ENCODE assay signal across 22 cellular contexts in genomic region chr6:141364694-141365093, GRCh38.
A peak's percentile ranks its signal among the peaks of the same experiment; 100 is the strongest.
DNase-seq lines count a peak whose midpoint lies in the region; ATAC-seq, FAIRE-seq and TF ChIP-seq lines count a peak whose summit lies in the region.
"Had no signal": no experiment of that assay in that cellular context is flagged by ENCODE, and none has a peak within 500 bp of the region (broad histone marks: within the 10 kb centered on the region; RNA-seq: fewer than 3 reads in every experiment).

No MANE protein-coding gene starts in this region.

- no peaks in the 10 kb centered on the region for H3K4me1 ChIP-seq in HepG2 (ENCODE audit: insufficient read depth, low read length)
- H3K4me1 ChIP-seq in right lobe of liver, result no peaks in the 10 kb centered on the region
- H3K4me1 ChIP-seq in left ventricle myocardium inferior, result peaks cover 19% of the 10 kb centered on the region
- H3K4me1 ChIP-seq: BLaER1 treated with 17β-estradiol and CSF1 and Interleukin-3, amounts not matched to agents 10 nM and 100 nM; Caco-2 had no signal

- H3K27ac Mint-ChIP-seq in natural killer cell treated with Interleukin-12 subunit alpha and Interleukin-12 subunit beta and Interleukin-15 and Interleukin-18, amount 100 ng/mL, for 72 hours, result no peak overlapping the region
- H3K27ac Mint-ChIP-seq: B cell; CD4-positive, alpha-beta T cell; CD8-positive, alpha-beta T cell had no signal

- intact Hi-C loops in HepG2 (cut with micrococcal nuclease; ENCODE audit: unreplicated experiment), result no loop called here
- intact Hi-C loops in right lobe of liver (cut with DNase I), result no loop called here
- intact Hi-C loops in left ventricle myocardium inferior (cut with micrococcal nuclease), result no loop called here

- H3K9me3 ChIP-seq in HepG2 (ENCODE audit: low read length), result peaks cover 7% of the 10 kb centered on the region; the same call in 1 of the 2 replicates
- no peaks in the 10 kb centered on the region for H3K9me3 ChIP-seq in right lobe of liver
- H3K9me3 ChIP-seq in left ventricle myocardium inferior (replicated peaks), result peaks cover 17% of the 10 kb centered on the region
- H3K9me3 ChIP-seq: Caco-2 had no signal

- no peak for TF ChIP-seq CTCF in HepG2 (CRISPR knock-in tag; IDR thresholded peaks at IDR 0.05)
- no peak for TF ChIP-seq CTCF in right lobe of liver (IDR thresholded peaks at IDR 0.05)
- no peak for TF ChIP-seq CTCF in left ventricle myocardium inferior (IDR thresholded peaks at IDR 0.05; ENCODE audit: borderline replicate concordance)

- WGBS in HepG2 (ENCODE audit: low lambda C conversion rate), result 18% methylated on average over 3 of the region's 3 CpGs
- WGBS in right lobe of liver (ENCODE audit: insufficient coverage, low coverage, low lambda C conversion rate, missing lambda C conversion rate), result 81% methylated on average over 3 of the region's 3 CpGs

- POLR2A ChIA-PET in HepG2 (lab: Yijun Ruan, JAX), result no interaction called here

- no peak for FAIRE-seq in HepG2 (lab: Jason Lieb, UNC)
- peak; percentile 23 for FAIRE-seq in G401.6 (lab: Jason Lieb, UNC)
- FAIRE-seq: A204.1, D721Med, GM12878, GM12892 had no signal

- no peak overlapping the region for H3K27ac ChIP-seq in HepG2 (ENCODE audit: extremely low read length, insufficient read depth, low read length)
- no peak overlapping the region for H3K27ac ChIP-seq in right lobe of liver
- no peak overlapping the region for H3K27ac ChIP-seq in left ventricle myocardium inferior (replicated peaks)
- H3K27ac ChIP-seq: BLaER1 treated with 17β-estradiol and CSF1 and Interleukin-3, amounts not matched to agents 10 nM and 100 nM; C4-2B had no signal

- H3K4me2 ChIP-seq in HepG2 (ENCODE audit: low read depth, low read length), result no peak overlapping the region
- H3K4me2 ChIP-seq: BLaER1 treated with 17β-estradiol and CSF1 and Interleukin-3, amounts not matched to agents 10 nM and 100 nM had no signal

- H3K9me3 Mint-ChIP-seq in natural killer cell treated with Interleukin-12 subunit alpha and Interleukin-12 subunit beta and Interleukin-15 and Interleukin-18, amount 100 ng/mL, for 72 hours, result no peaks in the 10 kb centered on the region
- H3K9me3 Mint-ChIP-seq: CD4-positive, alpha-beta T cell; CD8-positive, alpha-beta T cell had no signal

- no peak overlapping the region for H2AFZ ChIP-seq in HepG2 (ENCODE audit: low read length)

- in situ Hi-C loops in HepG2 (cut with HindIII; ENCODE audit: extremely low pct_ligation_motif_present, low pct_unique_long_range_greater_than_20kb), result no loop called here

- TF ChIP-seq POLR2A in HepG2 (IDR thresholded peaks at IDR 0.05; ENCODE audit: insufficient read depth in 1 of 2, low read depth in 2 of 2, low read length in 2 of 2) (no peak), right lobe of liver (IDR thresholded peaks at IDR 0.05) (no peak)

- CTCF ChIA-PET in HepG2 (lab: Yijun Ruan, JAX; ENCODE audit: low intra/inter-chr PET ratio, low total read pairs), result no interaction called here

- no TSS peak for BruUV-seq in HepG2 (replicated peaks; lab: Mats Ljungman, UMichigan)

- H3K27me3 ChIP-seq in HepG2 (ENCODE audit: control insufficient read depth in 1 of 2, insufficient read depth in 2 of 2, low read length in 2 of 2), result no peaks in the 10 kb centered on the region
- no peaks in the 10 kb centered on the region for H3K27me3 ChIP-seq in right lobe of liver
- no peaks in the 10 kb centered on the region for H3K27me3 ChIP-seq in left ventricle myocardium inferior (ENCODE audit: low read depth)
- H3K27me3 ChIP-seq: BLaER1 treated with 17β-estradiol and CSF1 and Interleukin-3, amounts not matched to agents 10 nM and 100 nM had no signal

- H3K36me3 ChIP-seq in HepG2 (replicated peaks in 1 of 2; ENCODE audit: control insufficient read depth in 1 of 2, insufficient read depth in 2 of 2, low read length in 2 of 2) (no peaks in the 10 kb centered on the region), right lobe of liver (no peaks in the 10 kb centered on the region), left ventricle myocardium inferior (no peaks in the 10 kb centered on the region)
- H3K36me3 ChIP-seq: BLaER1 treated with 17β-estradiol and CSF1 and Interleukin-3, amounts not matched to agents 10 nM and 100 nM had no signal

- TF ChIP-seq EP300 in HepG2 (IDR thresholded peaks at IDR 0.05; ENCODE audit: low read depth in 2 of 2, low read length in 2 of 2), result no peak
- no peak for TF ChIP-seq EP300 in HepG2 (CRISPR knock-in tag; IDR thresholded peaks at IDR 0.05; ENCODE audit: borderline replicate concordance)

- H3K27me3 Mint-ChIP-seq in natural killer cell treated with Interleukin-12 subunit alpha and Interleukin-12 subunit beta and Interleukin-15 and Interleukin-18, amount 100 ng/mL, for 72 hours, result peaks cover 4 to 11% of the 10 kb centered on the region in 2 donors
- H3K27me3 Mint-ChIP-seq: B cell; CD4-positive, alpha-beta T cell had no signal

- no peaks in the 10 kb centered on the region for H3K79me2 ChIP-seq in HepG2 (ENCODE audit: insufficient read depth, low read length)

- DNase-seq in HepG2 (ENCODE audit: low spot score) (no peak), right lobe of liver (no peak), left ventricle myocardium inferior (no peak), T-helper 1 cell (no peak)
- no peak for DNase-seq in natural killer cell treated with Interleukin-12 subunit alpha and Interleukin-12 subunit beta and Interleukin-15 and Interleukin-18, amount 100 ng/mL, for 72 hours (ENCODE audit: low spot score)
- DNase-seq: 8988T; AML-193; Caco-2; Calu3; CD4-positive, alpha-beta T cell; CD8-positive, alpha-beta T cell; DMS79 treated with DMSO at 0.1 percent for 48 hours; GDM1 had no signal

- H4K20me1 ChIP-seq in HepG2 (ENCODE audit: insufficient read depth, low read length), result no peaks in the 10 kb centered on the region
- H4K20me1 ChIP-seq: BLaER1 treated with 17β-estradiol and CSF1 and Interleukin-3, amounts not matched to agents 10 nM and 100 nM had no signal

- no peak overlapping the region for H3K4me3 Mint-ChIP-seq in natural killer cell treated with Interleukin-12 subunit alpha and Interleukin-12 subunit beta and Interleukin-15 and Interleukin-18, amount 100 ng/mL, for 72 hours
- H3K4me3 Mint-ChIP-seq: B cell; CD4-positive, alpha-beta T cell; CD8-positive, alpha-beta T cell had no signal

- H3K4me3 ChIP-seq in HepG2 (replicated peaks in 1 of 3; ENCODE audit: insufficient read depth in 1 of 3, low read depth in 2 of 3, low read length in 3 of 3), result no peak overlapping the region
- no peak overlapping the region for H3K4me3 ChIP-seq in right lobe of liver
- no peak overlapping the region for H3K4me3 ChIP-seq in left ventricle myocardium inferior
- H3K4me3 ChIP-seq: BLaER1 treated with 17β-estradiol and CSF1 and Interleukin-3, amounts not matched to agents 10 nM and 100 nM; GM12878 had no signal

- H3K4me1 Mint-ChIP-seq in natural killer cell treated with Interleukin-12 subunit alpha and Interleukin-12 subunit beta and Interleukin-15 and Interleukin-18, amount 100 ng/mL, for 72 hours (ENCODE audit: low read depth in 2 of 2), result peaks cover 3 to 6% of the 10 kb centered on the region in 2 donors

- ATAC-seq in HepG2 (no peak), right lobe of liver (no peak), HG03342 (IDR thresholded peaks at IDR 0.05; ENCODE audit: unreplicated experiment) (peak; percentile 6)
- ATAC-seq in natural killer cell treated with Interleukin-12 subunit alpha and Interleukin-12 subunit beta and Interleukin-15 and Interleukin-18, amount 100 ng/mL, for 72 hours, result no peak
- ATAC-seq: CD8-positive, alpha-beta T cell; GM12878 had no signal

- H3K36me3 Mint-ChIP-seq in natural killer cell treated with Interleukin-12 subunit alpha and Interleukin-12 subunit beta and Interleukin-15 and Interleukin-18, amount 100 ng/mL, for 72 hours, result no peaks in the 10 kb centered on the region
- H3K36me3 Mint-ChIP-seq: CD8-positive, alpha-beta T cell had no signal

- H3K9ac ChIP-seq in HepG2 (ENCODE audit: insufficient read depth, low read depth, low read length), result no peak overlapping the region
- H3K9ac ChIP-seq: BLaER1 treated with 17β-estradiol and CSF1 and Interleukin-3, amounts not matched to agents 10 nM and 100 nM had no signal

- no peak for TF ChIP-seq RAD21 in HepG2 (CRISPR knock-in tag; IDR thresholded peaks at IDR 0.05)

TF ChIP-seq in HepG2, 621 proteins besides CTCF, POLR2A, EP300 and RAD21:
- peak; percentile 80 for TF ChIP-seq MAFF (IDR thresholded peaks at IDR 0.05; ENCODE audit: low read depth, low read length)
- TF ChIP-seq MAFK (conservative IDR thresholded peaks at IDR 0.05 in 1 of 2, IDR thresholded peaks at IDR 0.05 in 1 of 2; ENCODE audit: low read length in 2 of 2), result peak; percentile 89 to 90
- TF ChIP-seq ZBTB14 (CRISPR knock-in tag; IDR thresholded peaks at IDR 0.05), result no peak
TF ChIP-seq in HepG2: peak in this region for 2.
